21 cellular contexts compared by ENCODE assay signal in genomic region chr10:3566627-3567026, GRCh38.
DNase-seq lines count a peak whose midpoint lies in the region; ATAC-seq and TF ChIP-seq lines count a peak whose summit lies in the region.
"Had no signal": no experiment of that assay in that cellular context is flagged by ENCODE, and none has a peak within 500 bp of the region (broad histone marks: within the 10 kb centered on the region; RNA-seq: fewer than 3 reads in every experiment).

No MANE protein-coding gene starts in this region.

- H3K4me3 ChIP-seq in DND-41 (ENCODE audit: low read depth in 1 of 2, low read length in 2 of 2) (no peak overlapping the region), neural cell (ENCODE audit: low read length) (no peak overlapping the region)
- H3K4me3 ChIP-seq: GM23338, SJSA1 had no signal

- no peaks in the 10 kb centered on the region for H3K27me3 Mint-ChIP-seq in activated CD8-positive, alpha-beta T cell treated with anti-CD3 and anti-CD28 coated beads, Interleukin-2, amount 10 ng/mL, durations not matched to agents 7 days and 5 days (ENCODE audit: low read depth)
- H3K27me3 Mint-ChIP-seq in activated CD8-positive, alpha-beta T cell treated with anti-CD3 and anti-CD28 coated beads for 36 hours: no peaks in the 10 kb centered on the region
- H3K27me3 Mint-ChIP-seq in T-helper 17 cell: no peaks in the 10 kb centered on the region

- no peak overlapping the region for H3K4me2 ChIP-seq in DND-41 (ENCODE audit: insufficient read depth, low read length)
- H3K4me2 ChIP-seq in neural cell (ENCODE audit: low read length): peak overlapping the region; percentile 32
- H3K4me2 ChIP-seq: GM23338 had no signal

- POLR2A ChIA-PET in activated CD8-positive, alpha-beta T cell treated with anti-CD3 and anti-CD28 coated beads, Interleukin-2, amount 10 ng/mL, durations not matched to agents 7 days and 5 days (lab: Charles Lee): no interaction called here
- POLR2A ChIA-PET in activated CD8-positive, alpha-beta T cell treated with anti-CD3 and anti-CD28 coated beads for 36 hours (lab: Charles Lee): interaction anchor here (0.8 kb wide), 1 partner anchor 11 kb away, joined by 3 read pairs; no protein-coding TSS in a partner anchor
- POLR2A ChIA-PET in HEK293T (lab: Yijun Ruan, JAX): no interaction called here

- intact Hi-C loops in activated CD8-positive, alpha-beta T cell treated with anti-CD3 and anti-CD28 coated beads for 36 hours (cut with micrococcal nuclease): no loop called here

- H3K27ac ChIP-seq in DND-41 (ENCODE audit: low read length) (0 out of 2 replicates have a peak overlapping the region, but pooled peaks have one; percentile 32), neural cell (ENCODE audit: low read length) (no peak overlapping the region)
- H3K27ac ChIP-seq: SJSA1 had no signal

- H3F3A ChIP-seq in neural cell (ENCODE audit: insufficient read depth, low read length, poor library complexity, severe bottlenecking): no peaks in the 10 kb centered on the region

- H4K20me1 ChIP-seq in DND-41 (ENCODE audit: insufficient read depth, low read length): no peaks in the 10 kb centered on the region
- no peaks in the 10 kb centered on the region for H4K20me1 ChIP-seq in neural cell (ENCODE audit: insufficient read depth)

- H3K4me1 ChIP-seq in DND-41 (ENCODE audit: insufficient read depth, low read length): peaks cover 23% of the 10 kb centered on the region
- H3K4me1 ChIP-seq: SJSA1 had no signal

- ATAC-seq in activated CD8-positive, alpha-beta T cell treated with anti-CD3 and anti-CD28 coated beads, Interleukin-2, amount 10 ng/mL, durations not matched to agents 7 days and 5 days: no peak
- ATAC-seq in activated CD8-positive, alpha-beta T cell treated with anti-CD3 and anti-CD28 coated beads for 36 hours: no peak
- ATAC-seq in DND-41 (ENCODE audit: insufficient read depth, low read depth) (peak; percentile 86), T-helper 17 cell (peak; percentile 28), HG03460 (IDR thresholded peaks at IDR 0.05; ENCODE audit: unreplicated experiment) (no peak)
- ATAC-seq: GM23338, Right ventricle myocardium inferior had no signal

- H3K36me3 ChIP-seq in DND-41 (ENCODE audit: insufficient read depth, low read length) (no peaks in the 10 kb centered on the region), neural cell (ENCODE audit: insufficient read depth, low read length) (no peaks in the 10 kb centered on the region)
- H3K36me3 ChIP-seq: SJSA1 had no signal

- H3K4me1 Mint-ChIP-seq in activated CD8-positive, alpha-beta T cell treated with anti-CD3 and anti-CD28 coated beads, Interleukin-2, amount 10 ng/mL, durations not matched to agents 7 days and 5 days (ENCODE audit: low read depth): peaks cover 12% of the 10 kb centered on the region
- peaks cover 10% of the 10 kb centered on the region for H3K4me1 Mint-ChIP-seq in activated CD8-positive, alpha-beta T cell treated with anti-CD3 and anti-CD28 coated beads for 36 hours (ENCODE audit: low read depth)
- H3K4me1 Mint-ChIP-seq in T-helper 17 cell: peaks cover 7% of the 10 kb centered on the region
- H3K4me1 Mint-ChIP-seq: GM23338 had no signal

- DNase-seq in activated CD8-positive, alpha-beta T cell treated with anti-CD3 and anti-CD28 coated beads, Interleukin-2, amount 10 ng/mL, durations not matched to agents 7 days and 5 days: peak; percentile 17
- DNase-seq in activated CD8-positive, alpha-beta T cell treated with anti-CD3 and anti-CD28 coated beads for 36 hours: no peak
- peak; percentile 37 for DNase-seq in DND-41
- DNase-seq in T-helper 17 cell: no peak
- DNase-seq in HEK293T (ENCODE audit: extremely low spot score): no peak
- no peak for DNase-seq in ACHN
- DNase-seq: C1 segment of cervical spinal cord, DMS79, HCEC 1CT, KG1, NCI-H1092 treated with DMSO at 0.1 percent for 48 hours, NCI-H1436 treated with DMSO at 0.1 percent for 48 hours, NCI-H2081 treated with DMSO at 0.1 percent for 48 hours, NCI-H524 treated with DMSO at 0.1 percent for 48 hours, NCI-H82, OCI-M1 had no signal

- H3K27ac Mint-ChIP-seq in activated CD8-positive, alpha-beta T cell treated with anti-CD3 and anti-CD28 coated beads, Interleukin-2, amount 10 ng/mL, durations not matched to agents 7 days and 5 days: no peak overlapping the region
- H3K27ac Mint-ChIP-seq in activated CD8-positive, alpha-beta T cell treated with anti-CD3 and anti-CD28 coated beads for 36 hours: no peak overlapping the region
- H3K27ac Mint-ChIP-seq in T-helper 17 cell: no peak overlapping the region
- H3K27ac Mint-ChIP-seq: GM23338 had no signal

- TF ChIP-seq EP300 in neural cell (conservative IDR thresholded peaks at IDR 0.05; ENCODE audit: poor library complexity, severe bottlenecking): peak; percentile 49

- no peaks in the 10 kb centered on the region for H3K79me2 ChIP-seq in DND-41 (ENCODE audit: insufficient read depth, low read length)
- H3K79me2 ChIP-seq in neural cell (replicated peaks; ENCODE audit: insufficient read depth, low read length): no peaks in the 10 kb centered on the region

- H3K9ac ChIP-seq in DND-41 (ENCODE audit: low read depth, low read length): no peak overlapping the region
- H3K9ac ChIP-seq in neural cell (ENCODE audit: low read length): no peak overlapping the region

- CTCF ChIA-PET in activated CD8-positive, alpha-beta T cell treated with anti-CD3 and anti-CD28 coated beads, Interleukin-2, amount 10 ng/mL, durations not matched to agents 7 days and 5 days (lab: Charles Lee): no interaction called here
- CTCF ChIA-PET in activated CD8-positive, alpha-beta T cell treated with anti-CD3 and anti-CD28 coated beads for 36 hours (lab: Charles Lee): no interaction called here
- CTCF ChIA-PET in HEK293T (lab: Yijun Ruan, JAX): no interaction called here

- no peaks in the 10 kb centered on the region for H3K36me3 Mint-ChIP-seq in activated CD8-positive, alpha-beta T cell treated with anti-CD3 and anti-CD28 coated beads, Interleukin-2, amount 10 ng/mL, durations not matched to agents 7 days and 5 days (ENCODE audit: low read depth)
- no peaks in the 10 kb centered on the region for H3K36me3 Mint-ChIP-seq in activated CD8-positive, alpha-beta T cell treated with anti-CD3 and anti-CD28 coated beads for 36 hours (ENCODE audit: low read depth)
- no peaks in the 10 kb centered on the region for H3K36me3 Mint-ChIP-seq in T-helper 17 cell (ENCODE audit: low read depth)

- no peak overlapping the region for H3K4me3 Mint-ChIP-seq in activated CD8-positive, alpha-beta T cell treated with anti-CD3 and anti-CD28 coated beads, Interleukin-2, amount 10 ng/mL, durations not matched to agents 7 days and 5 days
- no peak overlapping the region for H3K4me3 Mint-ChIP-seq in activated CD8-positive, alpha-beta T cell treated with anti-CD3 and anti-CD28 coated beads for 36 hours
- no peak overlapping the region for H3K4me3 Mint-ChIP-seq in T-helper 17 cell
- H3K4me3 Mint-ChIP-seq: GM23338 had no signal

- in situ Hi-C loops in ACHN (cut with HindIII; ENCODE audit: low pct_ligation_motif_present, low pct_unique_long_range_greater_than_20kb, low sequenced_read_pairs): no loop called here

- no peak for TF ChIP-seq RAD21 in neural cell (conservative IDR thresholded peaks at IDR 0.05)

- H3K27me3 ChIP-seq in DND-41 (ENCODE audit: insufficient read depth, low read length, poor library complexity) (no peaks in the 10 kb centered on the region), neural cell (ENCODE audit: insufficient read depth, low read depth, low read length) (no peaks in the 10 kb centered on the region)
- H3K27me3 ChIP-seq: SJSA1 had no signal

- H3K9me3 Mint-ChIP-seq in activated CD8-positive, alpha-beta T cell treated with anti-CD3 and anti-CD28 coated beads, Interleukin-2, amount 10 ng/mL, durations not matched to agents 7 days and 5 days (ENCODE audit: insufficient read depth): no peaks in the 10 kb centered on the region
- peaks cover 3% of the 10 kb centered on the region for H3K9me3 Mint-ChIP-seq in activated CD8-positive, alpha-beta T cell treated with anti-CD3 and anti-CD28 coated beads for 36 hours
- H3K9me3 Mint-ChIP-seq: GM23338 had no signal

- H2AFZ ChIP-seq in DND-41 (ENCODE audit: low read depth, low read length) (peak overlapping the region; percentile 19; the same call in 1 of the 2 replicates), neural cell (ENCODE audit: low read depth, low read length) (no peak overlapping the region)
- H2AFZ ChIP-seq: GM23338 had no signal

- H3K9me2 ChIP-seq in neural cell (ENCODE audit: insufficient read depth, low read length): no peaks in the 10 kb centered on the region

- TF ChIP-seq CTCF in activated CD8-positive, alpha-beta T cell treated with anti-CD3 and anti-CD28 coated beads for 36 hours (IDR thresholded peaks at IDR 0.05): no peak
- TF ChIP-seq CTCF in DND-41 (IDR thresholded peaks at IDR 0.05; ENCODE audit: borderline replicate concordance, extremely low read depth, low read length, poor library complexity, severe bottlenecking) (no peak), neural cell (IDR thresholded peaks at IDR 0.05; ENCODE audit: poor library complexity, severe bottlenecking) (no peak)

- H3K9me3 ChIP-seq in DND-41 (ENCODE audit: insufficient read depth, low read length, severe bottlenecking): no peaks in the 10 kb centered on the region
- no peaks in the 10 kb centered on the region for H3K9me3 ChIP-seq in T-helper 17 cell (ENCODE audit: control insufficient read depth, low read length, poor library complexity, severe bottlenecking)
- H3K9me3 ChIP-seq in neural cell (ENCODE audit: low read length): no peaks in the 10 kb centered on the region
- H3K9me3 ChIP-seq: SJSA1 had no signal

TF ChIP-seq in neural cell, 6 proteins besides CTCF, POLR2A, EP300 and RAD21 (continues in another document):
- no peak for TF ChIP-seq MXI1 (conservative IDR thresholded peaks at IDR 0.05; ENCODE audit: poor library complexity, severe bottlenecking)
- TF ChIP-seq SMC3 (conservative IDR thresholded peaks at IDR 0.05; ENCODE audit: poor library complexity): no peak
- TF ChIP-seq TAF1 (IDR thresholded peaks at IDR 0.05; ENCODE audit: low read depth): no peak
- no peak for TF ChIP-seq EZH2 (IDR thresholded peaks at IDR 0.05; ENCODE audit: borderline replicate concordance, insufficient read depth, low read length, poor library complexity, severe bottlenecking)

TF ChIP-seq in HEK293T, 16 proteins besides CTCF, POLR2A, EP300 and RAD21 (continues in another document):
- TF ChIP-seq HDGF (IDR thresholded peaks at IDR 0.05; ENCODE audit: borderline replicate concordance): no peak
- no peak for TF ChIP-seq FOXA1 (IDR thresholded peaks at IDR 0.05)
- no peak for TF ChIP-seq SP1 (IDR thresholded peaks at IDR 0.05)
- no peak for TF ChIP-seq ARNT (IDR thresholded peaks at IDR 0.05)
- TF ChIP-seq L3MBTL2 (conservative IDR thresholded peaks at IDR 0.05): no peak
- TF ChIP-seq BHLHE40 (IDR thresholded peaks at IDR 0.05; ENCODE audit: borderline replicate concordance): no peak
- TF ChIP-seq TARDBP (IDR thresholded peaks at IDR 0.05): no peak
- no peak for TF ChIP-seq FOXM1 (IDR thresholded peaks at IDR 0.05; ENCODE audit: borderline replicate concordance)
- TF ChIP-seq FOXK2 (IDR thresholded peaks at IDR 0.05): no peak
- no peak for TF ChIP-seq SUZ12 (IDR thresholded peaks at IDR 0.05)
- no peak for TF ChIP-seq LEF1 (IDR thresholded peaks at IDR 0.05; ENCODE audit: borderline replicate concordance)
- no peak for TF ChIP-seq NFRKB (IDR thresholded peaks at IDR 0.05)

Comparison
In these comparisons a context has a peak if more than half of its experiments do, and no peak if none do; other contexts are left out.
1. DNase-seq: peak in activated CD8-positive, alpha-beta T cell treated with anti-CD3 and anti-CD28 coated beads, Interleukin-2, amount 10 ng/mL, durations not matched to agents 7 days and 5 days (single experiment) and DND-41 (single experiment); none in activated CD8-positive, alpha-beta T cell treated with anti-CD3 and anti-CD28 coated beads for 36 hours (single experiment), T-helper 17 cell (0 of 3), HEK293T (single experiment) and ACHN (single experiment).
2. ATAC-seq: peak in DND-41 (single experiment) and T-helper 17 cell (single experiment); none in activated CD8-positive, alpha-beta T cell treated with anti-CD3 and anti-CD28 coated beads, Interleukin-2, amount 10 ng/mL, durations not matched to agents 7 days and 5 days (single experiment), activated CD8-positive, alpha-beta T cell treated with anti-CD3 and anti-CD28 coated beads for 36 hours (single experiment) and HG03460 (single experiment).